ENCODE assay signal across 20 cellular contexts in genomic region chr2:87401726-87402345, GRCh38.
DNase-seq lines count a peak whose midpoint lies in the region; TF ChIP-seq lines count a peak whose summit lies in the region.
"Had no signal": no experiment of that assay in that cellular context is flagged by ENCODE, and none has a peak within 500 bp of the region (broad histone marks: within the 10 kb centered on the region; RNA-seq: fewer than 3 reads in every experiment).

No MANE protein-coding gene starts in this region.

- no peak overlapping the region for H3K4me3 ChIP-seq in sigmoid colon
- H3K4me3 ChIP-seq: BLaER1, GM23248, SJCRH30 had no signal

- no peak for TF ChIP-seq EP300 in sigmoid colon (IDR thresholded peaks at IDR 0.05)

- no peaks in the 10 kb centered on the region for H3K27me3 ChIP-seq in sigmoid colon
- H3K27me3 ChIP-seq: BLaER1, SJCRH30 had no signal

- no peak overlapping the region for H3K4me3 Mint-ChIP-seq in activated T-cell treated with anti-CD3 and anti-CD28 coated beads, Interleukin-2, amount 50 U/mL, for 24 hours

- no peaks in the 10 kb centered on the region for H3K4me1 Mint-ChIP-seq in activated T-cell treated with anti-CD3 and anti-CD28 coated beads, Interleukin-2, amount 50 U/mL, for 24 hours (ENCODE audit: low read depth)
- H3K4me1 Mint-ChIP-seq: CD4-positive, CD25-positive, alpha-beta regulatory T cell had no signal

- H3K27me3 Mint-ChIP-seq in activated T-cell treated with anti-CD3 and anti-CD28 coated beads, Interleukin-2, amount 50 U/mL, for 24 hours = no peaks in the 10 kb centered on the region
- H3K27me3 Mint-ChIP-seq: CD4-positive, CD25-positive, alpha-beta regulatory T cell had no signal

- no peak for TF ChIP-seq POLR2A in sigmoid colon (IDR thresholded peaks at IDR 0.05)

- intact Hi-C loops in sigmoid colon (cut with DNase I) = no loop called here

- TF ChIP-seq CTCF in sigmoid colon (IDR thresholded peaks at IDR 0.05) = no peak

- no peak overlapping the region for H3K27ac Mint-ChIP-seq in activated T-cell treated with anti-CD3 and anti-CD28 coated beads, Interleukin-2, amount 50 U/mL, for 24 hours

- no peaks in the 10 kb centered on the region for H3K4me1 ChIP-seq in sigmoid colon
- H3K4me1 ChIP-seq: BLaER1, SJCRH30 had no signal

- H3K9me3 Mint-ChIP-seq in activated T-cell treated with anti-CD3 and anti-CD28 coated beads, Interleukin-2, amount 50 U/mL, for 24 hours = no peaks in the 10 kb centered on the region

- peak; percentile 5 for DNase-seq in activated T-cell treated with anti-CD3 and anti-CD28 coated beads, Interleukin-2, amount 50 U/mL, for 24 hours
- DNase-seq in activated T-cell treated with anti-CD3 and anti-CD28 coated beads, Interleukin-2, amount 50 U/mL, for 48 hours = no peak
- DNase-seq in NAMALWA (ENCODE audit: low spot score) (peak; percentile 2), islet precursor cell (peak; percentile 19), sigmoid colon (peak; percentile 60), D341Med (ENCODE audit: low spot score) (no peak), HK-2 (ENCODE audit: unreplicated experiment) (no peak)
- DNase-seq: CD4-positive, CD25-positive, alpha-beta regulatory T cell; GM23248; MV-4-11; NCI-H1105 treated with DMSO at 0.1 percent for 48 hours; NCI-H146; NCI-H1930; NCI-H2107; NCI-H524; NCI-H82; NK-92 treated with Interleukin-12 subunit alpha and Interleukin-12 subunit beta, amount 100 ng/mL, for 24 hours; PC-3; SJCRH30 had no signal

- H3K36me3 Mint-ChIP-seq in activated T-cell treated with anti-CD3 and anti-CD28 coated beads, Interleukin-2, amount 50 U/mL, for 24 hours (ENCODE audit: low read depth) = peaks cover 2% of the 10 kb centered on the region
- H3K36me3 Mint-ChIP-seq: CD4-positive, CD25-positive, alpha-beta regulatory T cell had no signal

- H3K27ac ChIP-seq in sigmoid colon = no peak overlapping the region
- H3K27ac ChIP-seq: BLaER1, GM23248, SJCRH30 had no signal

- no peaks in the 10 kb centered on the region for H3K36me3 ChIP-seq in sigmoid colon
- H3K36me3 ChIP-seq: BLaER1, SJCRH30 had no signal

- 85 to 87% methylated on average over 16 of the region's 16 CpGs for WGBS in sigmoid colon, 2 donors

- H3K9me3 ChIP-seq in sigmoid colon = no peaks in the 10 kb centered on the region
- H3K9me3 ChIP-seq: SJCRH30 had no signal

Comparison
In these comparisons a context has a peak if more than half of its experiments do, and no peak if none do; other contexts are left out.
1. DNase-seq: peak in activated T-cell treated with anti-CD3 and anti-CD28 coated beads, Interleukin-2, amount 50 U/mL, for 24 hours (single experiment), NAMALWA (single experiment), islet precursor cell (single experiment) and sigmoid colon (single experiment); none in activated T-cell treated with anti-CD3 and anti-CD28 coated beads, Interleukin-2, amount 50 U/mL, for 48 hours (0 of 2), D341Med (single experiment) and HK-2 (single experiment).